Comparison of ENCODE assay signal across 27 cellular contexts in genomic region chr6:141139461-141139860, GRCh38.
"Had no signal": no experiment of that assay in that cellular context is flagged by ENCODE, and none has a peak within 500 bp of the region (broad histone marks: within the 10 kb centered on the region; RNA-seq: fewer than 3 reads in every experiment).

No MANE protein-coding gene starts in this region.

- H3K4me1 ChIP-seq: stomach, suprapubic skin, testis, thyroid gland, transverse colon, upper lobe of left lung, upper lobe of right lung, uterus, vagina had no signal

- H3K27ac ChIP-seq: stomach, suprapubic skin, testis, thoracic aorta, thyroid gland, tibial artery, tibial nerve, transverse colon, upper lobe of left lung, upper lobe of right lung, uterus, vagina had no signal

- H3K36me3 ChIP-seq: stomach, suprapubic skin, thoracic aorta, thyroid gland, tibial artery, tibial nerve, transverse colon, upper lobe of left lung, upper lobe of right lung, uterus, vagina had no signal

- H3K9me3 ChIP-seq: stomach, suprapubic skin, testis, thoracic aorta, thyroid gland, tibial artery, tibial nerve, transverse colon, upper lobe of left lung, upper lobe of right lung, uterus, vagina had no signal

- DNase-seq: stimulated activated CD4-positive, alpha-beta T cell treated with anti-CD3 and anti-CD28 coated beads, Interleukin-2, amount 100 ng/mL, for 48 hours; stimulated activated CD4-positive, alpha-beta T cell treated with anti-CD3 and anti-CD28 coated beads, Interleukin-4, amount 100 ng/mL, for 1 hour; stimulated activated CD4-positive, alpha-beta T cell treated with anti-CD3 and anti-CD28 coated beads, Interleukin-4, amount 100 ng/mL, for 24 hours; stimulated activated CD4-positive, alpha-beta T cell treated with anti-CD3 and anti-CD28 coated beads, Interleukin-4, amount 100 ng/mL, for 4 hours; stimulated activated CD8-positive, alpha-beta memory T cell treated with anti-CD3 and anti-CD28 coated beads, Interleukin-4, amount 100 ng/mL, for 48 hours; stimulated activated naive B cell treated with anti-CD40 and anti-IgM and Interleukin-4, amounts not matched to agents 10 μg/mL and 1 μg/mL and 100 μg/mL, for 72 hours; stimulated activated naive CD4-positive, alpha-beta T cell; stimulated activated naive CD4-positive, alpha-beta T cell treated with Interleukin-2 at 50 U/mL for 16 hours; stimulated activated naive CD8-positive, alpha-beta T cell treated with anti-CD3 and anti-CD28 coated beads, Interleukin-15, amount 100 ng/mL, for 72 hours; stimulated activated naive CD8-positive, alpha-beta T cell treated with anti-CD3 and anti-CD28 coated beads, Interleukin-15, Interleukin-2, amounts not matched to agents 100 U/mL and 50 U/mL, for 24 hours; stomach; substantia nigra; testis; thyroid gland; tibial artery; transverse colon; trophoblast cell; upper lobe of right lung; uterus had no signal

- H3K27me3 ChIP-seq: stomach, suprapubic skin, testis, thyroid gland, tibial artery, tibial nerve, transverse colon, upper lobe of left lung, upper lobe of right lung, uterus, vagina had no signal

- ATAC-seq: stimulated activated effector memory CD8-positive, alpha-beta T cell treated with anti-CD3 and anti-CD28 coated beads, Interleukin-12 subunit alpha, Interleukin-12 subunit beta, amount 100 ng/mL, for 72 hours; stimulated activated memory B cell treated with anti-CD40 and anti-IgM and Interleukin-4, amounts not matched to agents 10 μg/mL and 1 μg/mL and 100 μg/mL, for 72 hours; stimulated activated naive B cell treated with anti-CD40 and anti-IgM and Interleukin-4, amounts not matched to agents 10 μg/mL and 1 μg/mL and 100 μg/mL, for 72 hours; stimulated activated naive CD8-positive, alpha-beta T cell treated with anti-CD3 and anti-CD28 coated beads, Interleukin-15, amount 100 ng/mL, for 72 hours; stimulated activated naive CD8-positive, alpha-beta T cell treated with anti-CD3 and anti-CD28 coated beads, Interleukin-15, Interleukin-2, amounts not matched to agents 100 U/mL and 50 U/mL, for 24 hours; upper lobe of right lung had no signal

- FAIRE-seq: urothelium cell line had no signal

- H3K4me3 ChIP-seq: stomach, suprapubic skin, testis, thoracic aorta, thyroid gland, tibial artery, tibial nerve, transverse colon, upper lobe of left lung, upper lobe of right lung, uterus, vagina had no signal
